ENCODE assay signal across 32 cellular contexts in genomic region chr20:3702992-3703391, GRCh38. TPM values are rescaled to one million over a fixed set of nuclear protein-coding genes. Genes with fewer than 3 reads are reported as not detected.
"Had no signal": no experiment of that assay in that cellular context is flagged by ENCODE, and none has a peak within 500 bp of the region (broad histone marks: within the 10 kb centered on the region; RNA-seq: fewer than 3 reads in every experiment).

No MANE protein-coding gene starts in this region.

- H3K4me1 ChIP-seq: foreskin keratinocyte had no signal

- H3K36me3 ChIP-seq: ascending aorta, brain microvascular endothelial cell, esophagus muscularis mucosa, gastrocnemius medialis had no signal

- H3K27me3 ChIP-seq: ascending aorta, brain microvascular endothelial cell, esophagus muscularis mucosa, gastrocnemius medialis had no signal

- H3K27ac ChIP-seq: ascending aorta, brain microvascular endothelial cell, esophagus muscularis mucosa, foreskin keratinocyte, gastrocnemius medialis had no signal

- H3K27ac Mint-ChIP-seq: activated CD4-positive, alpha-beta memory T cell treated with anti-CD3 and anti-CD28 coated beads, Interleukin-2, amount 10 ng/mL, durations not matched to agents 7 days and 5 days; activated CD4-positive, alpha-beta T cell treated with anti-CD3 and anti-CD28 coated beads, Interleukin-2, amount 10 ng/mL, durations not matched to agents 7 days and 5 days; activated naive CD4-positive, alpha-beta T cell treated with anti-CD3 and anti-CD28 coated beads, Interleukin-2, amount 10 ng/mL, durations not matched to agents 7 days and 5 days; activated naive CD4-positive, alpha-beta T cell treated with anti-CD3 and anti-CD28 coated beads, Interleukin-2, amount 50 U/mL, for 72 hours; activated naive CD8-positive, alpha-beta T cell treated with anti-CD3 and anti-CD28 coated beads, Interleukin-2, amount 10 ng/mL, durations not matched to agents 7 days and 5 days; activated T-cell treated with anti-CD3 and anti-CD28 coated beads, Interleukin-2, amount 50 U/mL, for 24 hours; activated T-cell treated with anti-CD3 and anti-CD28 coated beads, Interleukin-2, amount 50 U/mL, for 72 hours; effector memory CD8-positive, alpha-beta T cell had no signal

- DNase-seq: activated CD4-positive, alpha-beta memory T cell treated with anti-CD3 and anti-CD28 coated beads, Interleukin-2, amount 10 ng/mL, durations not matched to agents 7 days and 5 days; activated CD4-positive, alpha-beta T cell treated with anti-CD3 and anti-CD28 coated beads for 1 hour; activated CD4-positive, alpha-beta T cell treated with anti-CD3 and anti-CD28 coated beads for 4 hours; activated CD4-positive, alpha-beta T cell treated with anti-CD3 and anti-CD28 coated beads, Interleukin-2, amount 10 ng/mL, durations not matched to agents 7 days and 5 days; activated CD4-positive, alpha-beta T cell treated with anti-CD3 and anti-CD28 coated beads, Interleukin-2, amount 50 U/mL, for 4 hours; activated CD4-positive, CD25-positive, alpha-beta regulatory T cell; activated CD8-positive, alpha-beta memory T cell treated with anti-CD3 and anti-CD28 coated beads, Interleukin-2, amount 50 U/mL, for 48 hours; activated gamma-delta T cell; activated naive CD4-positive, alpha-beta T cell; activated naive CD4-positive, alpha-beta T cell treated with anti-CD3 and anti-CD28 coated beads, Interleukin-2, amount 10 ng/mL, durations not matched to agents 7 days and 5 days; activated naive CD8-positive, alpha-beta T cell treated with anti-CD3 and anti-CD28 coated beads, Interleukin-2, amount 10 ng/mL, durations not matched to agents 7 days and 5 days; activated T-cell treated with anti-CD3 and anti-CD28 coated beads for 4 hours; activated T-cell treated with anti-CD3 and anti-CD28 coated beads, Interleukin-2, amount 50 U/mL, for 24 hours; activated T-cell treated with anti-CD3 and anti-CD28 coated beads, Interleukin-2, amount 50 U/mL, for 72 hours; brain microvascular endothelial cell; cortex of kidney; dermis blood vessel endothelial cell; effector CD4-positive, alpha-beta T cell; effector memory CD8-positive, alpha-beta T cell; erythroblast; foreskin keratinocyte; gastrocnemius medialis; glutamatergic neuron; T-helper 2 cell had no signal

- H3K4me3 Mint-ChIP-seq: activated CD4-positive, alpha-beta memory T cell treated with anti-CD3 and anti-CD28 coated beads, Interleukin-2, amount 10 ng/mL, durations not matched to agents 7 days and 5 days; activated CD4-positive, alpha-beta T cell treated with anti-CD3 and anti-CD28 coated beads, Interleukin-2, amount 10 ng/mL, durations not matched to agents 7 days and 5 days; activated naive CD4-positive, alpha-beta T cell treated with anti-CD3 and anti-CD28 coated beads, Interleukin-2, amount 10 ng/mL, durations not matched to agents 7 days and 5 days; activated naive CD8-positive, alpha-beta T cell treated with anti-CD3 and anti-CD28 coated beads, Interleukin-2, amount 10 ng/mL, durations not matched to agents 7 days and 5 days; activated T-cell treated with anti-CD3 and anti-CD28 coated beads, Interleukin-2, amount 50 U/mL, for 24 hours; activated T-cell treated with anti-CD3 and anti-CD28 coated beads, Interleukin-2, amount 50 U/mL, for 72 hours; central memory CD8-positive, alpha-beta T cell; effector memory CD8-positive, alpha-beta T cell had no signal

- H3K4me1 Mint-ChIP-seq: activated CD4-positive, alpha-beta memory T cell treated with anti-CD3 and anti-CD28 coated beads, Interleukin-2, amount 10 ng/mL, durations not matched to agents 7 days and 5 days; activated CD4-positive, alpha-beta T cell treated with anti-CD3 and anti-CD28 coated beads, Interleukin-2, amount 10 ng/mL, durations not matched to agents 7 days and 5 days; activated naive CD4-positive, alpha-beta T cell treated with anti-CD3 and anti-CD28 coated beads, Interleukin-2, amount 10 ng/mL, durations not matched to agents 7 days and 5 days; activated naive CD8-positive, alpha-beta T cell treated with anti-CD3 and anti-CD28 coated beads, Interleukin-2, amount 10 ng/mL, durations not matched to agents 7 days and 5 days; central memory CD8-positive, alpha-beta T cell had no signal

- H3K36me3 Mint-ChIP-seq: activated naive CD4-positive, alpha-beta T cell treated with anti-CD3 and anti-CD28 coated beads, Interleukin-2, amount 10 ng/mL, durations not matched to agents 7 days and 5 days; activated naive CD4-positive, alpha-beta T cell treated with anti-CD3 and anti-CD28 coated beads, Interleukin-2, amount 50 U/mL, for 72 hours; activated naive CD8-positive, alpha-beta T cell treated with anti-CD3 and anti-CD28 coated beads, Interleukin-2, amount 10 ng/mL, durations not matched to agents 7 days and 5 days had no signal

- H3K27me3 Mint-ChIP-seq: activated CD4-positive, alpha-beta T cell treated with anti-CD3 and anti-CD28 coated beads, Interleukin-2, amount 10 ng/mL, durations not matched to agents 7 days and 5 days; activated T-cell treated with anti-CD3 and anti-CD28 coated beads, Interleukin-2, amount 50 U/mL, for 24 hours had no signal

- ATAC-seq: activated naive CD4-positive, alpha-beta T cell treated with anti-CD3 and anti-CD28 coated beads, Interleukin-2, amount 50 U/mL, for 72 hours; activated T-cell treated with anti-CD3 and anti-CD28 coated beads, Interleukin-2, amount 50 U/mL, for 72 hours; effector memory CD8-positive, alpha-beta T cell; foreskin keratinocyte; gastrocnemius medialis had no signal

- H3K4me3 ChIP-seq: ascending aorta, esophagus muscularis mucosa, gastrocnemius medialis had no signal

- H3K9me3 ChIP-seq: ascending aorta, esophagus muscularis mucosa, gastrocnemius medialis had no signal

- H3K9me3 Mint-ChIP-seq: activated CD4-positive, alpha-beta memory T cell treated with anti-CD3 and anti-CD28 coated beads, Interleukin-2, amount 10 ng/mL, durations not matched to agents 7 days and 5 days; activated CD4-positive, alpha-beta T cell treated with anti-CD3 and anti-CD28 coated beads, Interleukin-2, amount 10 ng/mL, durations not matched to agents 7 days and 5 days; activated naive CD4-positive, alpha-beta T cell treated with anti-CD3 and anti-CD28 coated beads, Interleukin-2, amount 10 ng/mL, durations not matched to agents 7 days and 5 days; activated naive CD4-positive, alpha-beta T cell treated with anti-CD3 and anti-CD28 coated beads, Interleukin-2, amount 50 U/mL, for 72 hours; activated naive CD8-positive, alpha-beta T cell treated with anti-CD3 and anti-CD28 coated beads, Interleukin-2, amount 10 ng/mL, durations not matched to agents 7 days and 5 days; activated T-cell treated with anti-CD3 and anti-CD28 coated beads, Interleukin-2, amount 50 U/mL, for 24 hours; activated T-cell treated with anti-CD3 and anti-CD28 coated beads, Interleukin-2, amount 50 U/mL, for 72 hours; central memory CD8-positive, alpha-beta T cell; effector memory CD8-positive, alpha-beta T cell had no signal

RNA-seq across cellular contexts. Expression of gene SIGLEC1, which starts 9.4 kb away (rescaled TPM):
- total RNA-seq: activated CD4-positive, alpha-beta T cell treated with anti-CD3 and anti-CD28 coated beads, Interleukin-2, amount 10 ng/mL, durations not matched to agents 7 days and 5 days; bronchial epithelial cell; dermis blood vessel endothelial cell; foreskin keratinocyte; T-helper 1 cell treated with Interleukin-12 subunit alpha and Interleukin-12 subunit beta and Interleukin-4 antibody, amounts not matched to agents 30 ng/mL and 1 ng/mL, for 36 hours had no signal
- polyA plus RNA-seq: foreskin keratinocyte had no signal

RNA-seq across cellular contexts. Expression of gene ADAM33, which starts 21.2 kb away (rescaled TPM):
- total RNA-seq: activated CD4-positive, alpha-beta memory T cell treated with anti-CD3 and anti-CD28 coated beads, Interleukin-2, amount 10 ng/mL, durations not matched to agents 7 days and 5 days; activated CD4-positive, alpha-beta T cell treated with anti-CD3 and anti-CD28 coated beads, Interleukin-2, amount 10 ng/mL, durations not matched to agents 7 days and 5 days; activated naive CD4-positive, alpha-beta T cell treated with anti-CD3 and anti-CD28 coated beads, Interleukin-2, amount 50 U/mL, for 72 hours; activated naive CD8-positive, alpha-beta T cell treated with anti-CD3 and anti-CD28 coated beads, Interleukin-2, amount 10 ng/mL, durations not matched to agents 7 days and 5 days; activated T-cell treated with anti-CD3 and anti-CD28 coated beads, Interleukin-2, amount 50 U/mL, for 72 hours; foreskin keratinocyte; T-helper 1 cell treated with Interleukin-12 subunit alpha and Interleukin-12 subunit beta and Interleukin-4 antibody, amounts not matched to agents 30 ng/mL and 1 ng/mL, for 36 hours had no signal
- polyA plus RNA-seq: foreskin keratinocyte had no signal

RNA-seq across cellular contexts. Expression of gene HSPA12B, which starts 29.5 kb away (rescaled TPM):
- total RNA-seq: activated CD4-positive, alpha-beta T cell treated with anti-CD3 and anti-CD28 coated beads, Interleukin-2, amount 10 ng/mL, durations not matched to agents 7 days and 5 days; activated naive CD4-positive, alpha-beta T cell treated with anti-CD3 and anti-CD28 coated beads, Interleukin-2, amount 50 U/mL, for 72 hours; activated naive CD8-positive, alpha-beta T cell treated with anti-CD3 and anti-CD28 coated beads, Interleukin-2, amount 10 ng/mL, durations not matched to agents 7 days and 5 days; activated T-cell treated with anti-CD3 and anti-CD28 coated beads, Interleukin-2, amount 50 U/mL, for 72 hours; bronchial epithelial cell; T-helper 1 cell treated with Interleukin-12 subunit alpha and Interleukin-12 subunit beta and Interleukin-4 antibody, amounts not matched to agents 30 ng/mL and 1 ng/mL, for 36 hours had no signal

RNA-seq across cellular contexts. Expression of gene GFRA4, which starts 39.8 kb away (rescaled TPM):
- total RNA-seq: activated CD4-positive, alpha-beta memory T cell treated with anti-CD3 and anti-CD28 coated beads, Interleukin-2, amount 10 ng/mL, durations not matched to agents 7 days and 5 days; activated CD4-positive, alpha-beta T cell treated with anti-CD3 and anti-CD28 coated beads, Interleukin-2, amount 10 ng/mL, durations not matched to agents 7 days and 5 days; activated naive CD4-positive, alpha-beta T cell treated with anti-CD3 and anti-CD28 coated beads, Interleukin-2, amount 50 U/mL, for 72 hours; activated naive CD8-positive, alpha-beta T cell treated with anti-CD3 and anti-CD28 coated beads, Interleukin-2, amount 10 ng/mL, durations not matched to agents 7 days and 5 days; activated T-cell treated with anti-CD3 and anti-CD28 coated beads, Interleukin-2, amount 50 U/mL, for 72 hours; ascending aorta; bronchial epithelial cell; cardiac septum; cerebellum; dermis blood vessel endothelial cell; esophagus muscularis mucosa; foreskin keratinocyte; gastrocnemius medialis; T-helper 1 cell treated with Interleukin-12 subunit alpha and Interleukin-12 subunit beta and Interleukin-4 antibody, amounts not matched to agents 30 ng/mL and 1 ng/mL, for 36 hours had no signal
- polyA plus RNA-seq: foreskin keratinocyte had no signal
